8 cellular contexts compared by ENCODE assay signal in the genomic region with DNA sequence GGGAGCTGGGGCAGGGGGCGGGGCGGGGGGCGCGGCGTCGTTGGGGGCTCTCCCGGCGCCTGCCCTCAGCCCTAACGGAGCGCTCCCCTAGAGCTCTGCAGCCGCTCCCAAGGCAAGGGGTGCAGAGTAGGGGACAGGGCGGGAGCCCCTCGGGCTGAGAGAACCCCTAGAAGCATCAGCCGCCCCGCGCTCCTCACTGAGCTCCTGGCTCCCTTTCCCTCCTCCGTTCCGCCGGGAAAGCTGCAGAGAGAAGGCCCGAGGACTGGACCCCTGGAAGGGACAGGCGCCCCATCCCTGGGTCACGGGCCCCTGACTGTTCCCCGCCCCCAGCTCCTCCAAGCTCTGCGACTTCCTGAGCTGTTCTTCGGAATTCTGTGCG. TPM values are rescaled to one million over a fixed set of nuclear protein-coding genes. Genes with fewer than 3 reads are reported as not detected.
DNase-seq lines count a peak whose midpoint lies in the region; ATAC-seq and TF ChIP-seq lines count a peak whose summit lies in the region.

No MANE protein-coding gene starts in this region.

- peaks cover 11 to 27% (median 20%) of the 10 kb centered on the region in 10 experiments for H3K4me1 ChIP-seq in BLaER1 treated with 17β-estradiol and CSF1 and Interleukin-3, amounts not matched to agents 10 nM and 100 nM
- peaks cover 15% of the 10 kb centered on the region for H3K4me1 ChIP-seq in OCI-LY3 (ENCODE audit: low read length)
- H3K4me1 ChIP-seq in neuronal stem cell (ENCODE audit: control insufficient read depth in 2 of 2, insufficient read depth in 1 of 2, low read depth in 1 of 2, low read length in 2 of 2) = peaks cover 8 to 12% of the 10 kb centered on the region in 2 donors

- H3K18ac ChIP-seq in neuronal stem cell (ENCODE audit: low read length) = peak overlapping the region; percentile 87

- peaks cover 0 to 1% of the 10 kb centered on the region in 2 donors for H3K9me3 Mint-ChIP-seq in effector memory CD8-positive, alpha-beta T cell

- peak overlapping the region; percentile 80 to 96 (median 91) for H3K4me2 ChIP-seq in BLaER1 treated with 17β-estradiol and CSF1 and Interleukin-3, amounts not matched to agents 10 nM and 100 nM
- H3K4me2 ChIP-seq in OCI-LY3 (ENCODE audit: low read length) (peak overlapping the region; percentile 99), neuronal stem cell (ENCODE audit: insufficient read depth, low read length, poor library complexity, severe bottlenecking) (peak overlapping the region; percentile 97)

- H3K4me3 ChIP-seq in BLaER1 treated with 17β-estradiol and CSF1 and Interleukin-3, amounts not matched to agents 10 nM and 100 nM = peak overlapping the region in 9 of 10 experiments; percentile 35 to 88 (median 83); a peak in 15 of 20 replicates
- H3K4me3 ChIP-seq in OCI-LY3 (ENCODE audit: low read length) (peak overlapping the region; percentile 92), neuronal stem cell (ENCODE audit: low read length in 2 of 2) (peak overlapping the region; percentile 78 to 85)

- H4K8ac ChIP-seq in neuronal stem cell (ENCODE audit: low read depth, low read length) = no peak overlapping the region

- in situ Hi-C loops in KBM-7 (cut with MboI; ENCODE audit: low pct_unique_long_range_greater_than_20kb, low sequenced_read_pairs) = loop anchor here (25.0 kb wide), 1 partner anchor 164 kb away; no protein-coding TSS in a partner anchor

- H3K36me3 Mint-ChIP-seq in effector memory CD8-positive, alpha-beta T cell (ENCODE audit: insufficient read depth) = peaks cover 49% of the 10 kb centered on the region

- H2BK12ac ChIP-seq in neuronal stem cell (ENCODE audit: low read length) = no peak overlapping the region

- peak overlapping the region in 3 of 11 experiments; percentile 40 to 86 (median 84); a peak in 3 of 22 replicates for H3K9ac ChIP-seq in BLaER1 treated with 17β-estradiol and CSF1 and Interleukin-3, amounts not matched to agents 10 nM and 100 nM
- no peak overlapping the region for H3K9ac ChIP-seq in OCI-LY3 (ENCODE audit: low read length)
- H3K9ac ChIP-seq in neuronal stem cell (ENCODE audit: low read depth, low read length, poor library complexity) = peak overlapping the region; percentile 72

- no peak for DNase-seq in effector memory CD8-positive, alpha-beta T cell
- DNase-seq in neuronal stem cell (ENCODE audit: low spot score) (no peak), KBM-7 (no peak), GM19238 (ENCODE audit: insufficient read length, low spot score) (no peak), kidney glomerular epithelial cell (lab: John Stamatoyannopoulos, UW) (no peak)

- no peaks in the 10 kb centered on the region for H3K9me3 ChIP-seq in BLaER1 treated with 17β-estradiol and CSF1 and Interleukin-3, amounts not matched to agents 10 nM and 100 nM (replicated peaks in 1 of 11)
- H3K9me3 ChIP-seq in OCI-LY3 (ENCODE audit: insufficient read depth, low read length) (no peaks in the 10 kb centered on the region), neuronal stem cell (replicated peaks in 1 of 2; ENCODE audit: control insufficient read depth in 2 of 2, insufficient read depth in 1 of 2, low read depth in 1 of 2, low read length in 2 of 2) (no peaks in the 10 kb centered on the region)

- no peak for TF ChIP-seq CTCF in OCI-LY3 (IDR thresholded peaks at IDR 0.05; ENCODE audit: low read depth, low read length)

- no peak overlapping the region for H3K4ac ChIP-seq in neuronal stem cell (ENCODE audit: low read length)

- H2BK15ac ChIP-seq in neuronal stem cell (ENCODE audit: low read length) = peak overlapping the region; percentile 59

- H3K27me3 ChIP-seq in BLaER1 treated with 17β-estradiol and CSF1 and Interleukin-3, amounts not matched to agents 10 nM and 100 nM = peaks cover 39 to 43% (median 42%) of the 10 kb centered on the region in 11 experiments
- peaks cover 41% of the 10 kb centered on the region for H3K27me3 ChIP-seq in OCI-LY3 (ENCODE audit: low read depth, low read length)
- peaks cover 11 to 31% (median 31%) of the 10 kb centered on the region in 3 experiments for H3K27me3 ChIP-seq in neuronal stem cell (ENCODE audit: control insufficient read depth in 3 of 3, insufficient read depth in 3 of 3, low read depth in 1 of 3, low read length in 3 of 3)

- H2AK5ac ChIP-seq in neuronal stem cell (ENCODE audit: low read depth, low read length) = no peak overlapping the region

- H3K27me3 Mint-ChIP-seq in effector memory CD8-positive, alpha-beta T cell = peaks cover 0 to 36% of the 10 kb centered on the region in 2 donors

- WGBS in neuronal stem cell (ENCODE audit: extremely low coverage in 2 of 2, insufficient read length in 2 of 2, insufficient replicate concordance in 1 of 2), 2 donors = no CpG with 5 or more reads among the region's 26 CpGs

- no peak overlapping the region for H3K27ac ChIP-seq in BLaER1 treated with 17β-estradiol and CSF1 and Interleukin-3, amounts not matched to agents 10 nM and 100 nM
- no peak overlapping the region for H3K27ac ChIP-seq in OCI-LY3 (ENCODE audit: low read length)
- no peak overlapping the region for H3K27ac ChIP-seq in neuronal stem cell (replicated peaks; ENCODE audit: low read length)

- H2AFZ ChIP-seq in OCI-LY3 (ENCODE audit: low read depth, low read length) = no peak overlapping the region
- H2AFZ ChIP-seq in neuronal stem cell (ENCODE audit: low read length) = peak overlapping the region; percentile 70

- ATAC-seq in effector memory CD8-positive, alpha-beta T cell (replicated peaks) = no peak
- no peak for ATAC-seq in GM19397 (IDR thresholded peaks at IDR 0.05; ENCODE audit: unreplicated experiment)

- no peak overlapping the region for H4K91ac ChIP-seq in neuronal stem cell (ENCODE audit: low read depth, low read length, poor library complexity)

- no peaks in the 10 kb centered on the region for H3K36me3 ChIP-seq in BLaER1 treated with 17β-estradiol and CSF1 and Interleukin-3, amounts not matched to agents 10 nM and 100 nM
- no peaks in the 10 kb centered on the region for H3K36me3 ChIP-seq in OCI-LY3 (replicated peaks; ENCODE audit: low read depth, low read length)
- no peaks in the 10 kb centered on the region for H3K36me3 ChIP-seq in neuronal stem cell (replicated peaks in 1 of 2; ENCODE audit: control insufficient read depth in 2 of 2, insufficient read depth in 2 of 2, low read length in 2 of 2)

- peak overlapping the region; percentile 99 to 100 for H3K4me3 Mint-ChIP-seq in effector memory CD8-positive, alpha-beta T cell

- peaks cover 0 to 18% (median 0%) of the 10 kb centered on the region in 11 experiments; a peak in 9 of 22 replicates for H4K20me1 ChIP-seq in BLaER1 treated with 17β-estradiol and CSF1 and Interleukin-3, amounts not matched to agents 10 nM and 100 nM
- H4K20me1 ChIP-seq in OCI-LY3 (ENCODE audit: insufficient read depth, low read length) = no peaks in the 10 kb centered on the region

- H3K79me1 ChIP-seq in neuronal stem cell (ENCODE audit: low read depth, low read length) = peaks cover 2% of the 10 kb centered on the region

- no peak overlapping the region for H2BK120ac ChIP-seq in neuronal stem cell (ENCODE audit: low read depth, low read length)

- H3K4me1 Mint-ChIP-seq in effector memory CD8-positive, alpha-beta T cell (ENCODE audit: low read depth in 2 of 2) = peaks cover 39 to 41% of the 10 kb centered on the region in 2 donors

- H2BK5ac ChIP-seq in neuronal stem cell (ENCODE audit: low read length) = no peak overlapping the region

- no peaks in the 10 kb centered on the region for H3K79me2 ChIP-seq in OCI-LY3 (ENCODE audit: low read length)

- no peak overlapping the region for H3K14ac ChIP-seq in neuronal stem cell (ENCODE audit: low read length)

- H3K27ac Mint-ChIP-seq in effector memory CD8-positive, alpha-beta T cell = peak overlapping the region; percentile 100

- no peak overlapping the region for H3K23ac ChIP-seq in neuronal stem cell (ENCODE audit: low read depth, low read length, poor library complexity)

RNA-seq across cellular contexts. Expression of a gene that starts 0.2 kb away (rescaled TPM):
- polyA plus RNA-seq in neuronal stem cell (2013, experiment 1 of 2) = 0.56 TPM
- 0.46 TPM for polyA plus RNA-seq in neuronal stem cell (2013, experiment 2 of 2)

RNA-seq across cellular contexts. Expression of a gene that starts 14.3 kb away (rescaled TPM):
- not detected for polyA plus RNA-seq in neuronal stem cell (2013, experiment 1 of 2)
- not detected for polyA plus RNA-seq in neuronal stem cell (2013, experiment 2 of 2)

RNA-seq across cellular contexts. Expression of a gene that starts 45.8 kb away (rescaled TPM):
- polyA plus RNA-seq in neuronal stem cell (2013, experiment 1 of 2) = 5.8 TPM
- polyA plus RNA-seq in neuronal stem cell (2013, experiment 2 of 2) = 5.9 TPM

RNA-seq across cellular contexts. Expression of a gene that starts 48.4 kb away (rescaled TPM):
- polyA plus RNA-seq in neuronal stem cell (2013, experiment 1 of 2) = 2,934 TPM
- polyA plus RNA-seq in neuronal stem cell (2013, experiment 2 of 2) = 2,874 TPM
